In the genomic region with DNA sequence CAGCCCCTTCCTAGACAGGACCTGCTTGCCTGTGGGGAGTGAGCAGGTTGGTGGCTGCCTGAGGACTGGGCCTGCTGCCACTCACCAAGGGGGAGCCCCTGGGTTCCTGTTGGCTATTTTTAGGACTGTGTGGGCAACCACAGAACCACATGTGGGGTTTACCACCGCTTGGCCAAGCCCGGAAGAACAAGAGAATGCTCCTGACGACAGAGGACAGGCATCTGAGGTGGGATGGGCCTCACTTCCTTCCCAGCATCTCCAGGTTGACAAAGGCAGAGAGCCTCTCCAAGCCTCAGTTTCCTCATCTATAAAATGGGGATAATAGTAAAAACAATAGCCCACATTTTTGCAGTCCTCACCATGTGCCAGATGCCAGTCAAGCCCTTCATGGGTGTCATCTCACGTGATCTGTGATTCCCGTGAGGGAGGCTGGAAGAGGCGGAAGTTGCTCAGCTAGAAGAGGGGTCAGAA, we compare ENCODE assay signal across 9 cellular contexts. TPM values are rescaled to one million over a fixed set of nuclear protein-coding genes. Genes with fewer than 3 reads are reported as not detected.
A peak's percentile ranks its signal among the peaks of the same experiment; 100 is the strongest.
DNase-seq lines count a peak whose midpoint lies in the region; ATAC-seq, FAIRE-seq and TF ChIP-seq lines count a peak whose summit lies in the region.
"Had no signal": no experiment of that assay in that cellular context is flagged by ENCODE, and none has a peak within 500 bp of the region (broad histone marks: within the 10 kb centered on the region; RNA-seq: fewer than 3 reads in every experiment).

No MANE protein-coding gene starts in this region.

- H3K4me3 Mint-ChIP-seq in Calu3 (ENCODE audit: low read depth, unreplicated experiment): no peak overlapping the region
- H3K4me3 Mint-ChIP-seq: brain had no signal

- H3K27me3 ChIP-seq in right cardiac atrium (ENCODE audit: control insufficient read depth, insufficient read depth): no peaks in the 10 kb centered on the region
- no peaks in the 10 kb centered on the region for H3K27me3 ChIP-seq in pancreas

- no peak for TF ChIP-seq CTCF in Calu3 (IDR thresholded peaks at IDR 0.05; ENCODE audit: unreplicated experiment)
- TF ChIP-seq CTCF in pancreas (IDR thresholded peaks at IDR 0.05): no peak

- H3K27ac Mint-ChIP-seq in Calu3 (ENCODE audit: unreplicated experiment): no peak overlapping the region

- H3K9me3 Mint-ChIP-seq in Calu3 (ENCODE audit: low read depth, unreplicated experiment): no peaks in the 10 kb centered on the region

- H3K36me3 Mint-ChIP-seq in Calu3 (ENCODE audit: insufficient read depth, unreplicated experiment): no peaks in the 10 kb centered on the region
- H3K36me3 Mint-ChIP-seq: brain had no signal

- ATAC-seq in Right ventricle myocardium inferior (no peak), right cardiac atrium (no peak), HG02981 (IDR thresholded peaks at IDR 0.05; ENCODE audit: unreplicated experiment) (peak; percentile 75), pancreas (no peak)

- H3K4me1 ChIP-seq in right cardiac atrium (ENCODE audit: control insufficient read depth, insufficient read depth, low read length) (peaks cover 8% of the 10 kb centered on the region), pancreas (no peaks in the 10 kb centered on the region)

- intact Hi-C loops in Right ventricle myocardium inferior (cut with DNase I): no loop called here
- intact Hi-C loops in right cardiac atrium (cut with DNase I): no loop called here
- intact Hi-C loops in Calu3 (cut with micrococcal nuclease; ENCODE audit: unreplicated experiment): no loop called here
- intact Hi-C loops in pancreas (cut with DNase I): no loop called here

- no peaks in the 10 kb centered on the region for H3K9me3 ChIP-seq in right cardiac atrium (ENCODE audit: control insufficient read depth, low read length)
- H3K9me3 ChIP-seq in pancreas: no peaks in the 10 kb centered on the region

- FAIRE-seq in pancreas (lab: Jason Lieb, UNC): no peak

- H3K4me3 ChIP-seq in right cardiac atrium (ENCODE audit: low read length) (no peak overlapping the region), pancreas (no peak overlapping the region)

- H3K27me3 Mint-ChIP-seq in Calu3 (ENCODE audit: unreplicated experiment): peaks cover 25% of the 10 kb centered on the region
- H3K27me3 Mint-ChIP-seq: brain had no signal

- no peaks in the 10 kb centered on the region for H3K36me3 ChIP-seq in pancreas

- CTCF ChIA-PET in Calu3 (lab: Charles Lee): no interaction called here

- DNase-seq in Right ventricle myocardium inferior (ENCODE audit: missing footprints): peak; percentile 32
- no peak for DNase-seq in right cardiac atrium
- DNase-seq in SIG-M5 (lab: John Stamatoyannopoulos, UW): peak; percentile 40
- peak; percentile 69 for DNase-seq in fibroblast of peridontal ligament (ENCODE audit: extremely low read depth)
- no peak for DNase-seq in Calu3
- DNase-seq in LoVo (ENCODE audit: low spot score): no peak
- DNase-seq in pancreas: no peak

- BruUV-seq in Calu3 (replicated peaks; lab: Mats Ljungman, UMichigan): no TSS peak

- 78% methylated on average over 6 of the region's 6 CpGs for WGBS in right cardiac atrium
- 82 to 93% methylated on average over 6 of the region's 6 CpGs for WGBS in pancreas, 2 donors

- no peaks in the 10 kb centered on the region for H3K4me1 Mint-ChIP-seq in Calu3 (ENCODE audit: low read depth, unreplicated experiment)
- H3K4me1 Mint-ChIP-seq: brain had no signal

- H3K27ac ChIP-seq in right cardiac atrium (ENCODE audit: low read length) (no peak overlapping the region), pancreas (no peak overlapping the region)

RNA-seq across cellular contexts. Expression of gene LRRC32, which starts 43.6 kb away (rescaled TPM):
- total RNA-seq in Right ventricle myocardium inferior (32.5 TPM), right cardiac atrium (10 to 100 TPM; 27.7 to 49.9 (median 44.9) TPM), Calu3 (2022) (0.17 TPM in 1 of 2 replicates, not detected in the other), pancreas (10 to 100 TPM in 2 of 6 donors, 1 to 10 TPM in 4; 5.7 to 26.0 (median 8.9) TPM)
- polyA plus RNA-seq in right cardiac atrium (72.1 TPM), pancreas (10 to 100 TPM; 27.3 to 43.0 TPM)

Comparison
In these comparisons a context has a peak if more than half of its experiments do, and no peak if none do; other contexts are left out.
1. DNase-seq: peak in Right ventricle myocardium inferior (single experiment), SIG-M5 (single experiment) and fibroblast of peridontal ligament (single experiment); none in right cardiac atrium (0 of 3), Calu3 (single experiment), LoVo (single experiment) and pancreas (0 of 6).